Comparison of ENCODE assay signal across 13 cellular contexts in the genomic region with DNA sequence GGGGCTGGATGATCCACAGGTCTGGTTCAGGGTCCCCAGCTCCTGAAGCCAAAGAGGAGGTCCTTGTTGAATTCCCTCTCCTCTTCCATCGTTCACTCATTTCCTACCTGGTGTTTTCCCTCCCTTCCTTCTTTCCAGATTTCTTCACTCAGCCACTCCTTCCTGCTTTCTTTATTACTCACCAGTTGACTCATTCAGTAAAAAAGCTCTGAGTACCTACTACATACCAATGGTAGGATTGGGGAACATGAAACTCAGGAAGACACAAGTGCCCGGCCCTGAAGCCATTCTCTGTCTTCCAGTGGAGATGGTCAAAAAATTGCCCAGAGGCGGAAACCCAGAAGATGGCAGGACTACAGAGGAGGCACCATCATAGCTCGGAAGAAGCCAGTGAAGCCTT. TPM values are rescaled to one million over a fixed set of nuclear protein-coding genes. Genes with fewer than 3 reads are reported as not detected.
DNase-seq lines count a peak whose midpoint lies in the region; ATAC-seq and TF ChIP-seq lines count a peak whose summit lies in the region.
"Had no signal": no experiment of that assay in that cellular context is flagged by ENCODE, and none has a peak within 500 bp of the region (broad histone marks: within the 10 kb centered on the region; RNA-seq: fewer than 3 reads in every experiment).

No MANE protein-coding gene starts in this region.

- H3K9ac ChIP-seq in HCT116 (ENCODE audit: low read length) (peak overlapping the region; percentile 9; the same call in 1 of the 2 replicates), smooth muscle cell (ENCODE audit: low read depth) (peak overlapping the region; percentile 16)

- ATAC-seq in HCT116, result peak; percentile 78
- ATAC-seq in esophagus mucosa, result peak; percentile 80
- no peak for ATAC-seq in GM19351 (IDR thresholded peaks at IDR 0.05; ENCODE audit: unreplicated experiment)
- no peak for ATAC-seq in GM18870 (IDR thresholded peaks at IDR 0.05; ENCODE audit: unreplicated experiment)

- CTCF ChIA-PET in HCT116 (lab: Charles Lee), result interaction anchor here (1.1 to 2.8 kb wide), 3 partner anchors 12 to 298 kb away, joined by 5 to 16 read pairs (median 5); partner anchors contain the start of gene NSFL1C

- peak; percentile 42 for DNase-seq in HCT116 (ENCODE audit: low read depth, low spot score)
- peak; percentile 90 for DNase-seq in RPMI7951 (ENCODE audit: low read depth)
- no peak for DNase-seq in smooth muscle cell (lab: John Stamatoyannopoulos, UW; ENCODE audit: unreplicated experiment)
- no peak for DNase-seq in ecto neural progenitor cell (ENCODE audit: low spot score)
- DNase-seq in epidermal melanocyte (ENCODE audit: insufficient read length, low spot score), result no peak
- DNase-seq: activated naive CD8-positive, alpha-beta T cell treated with anti-CD3 and anti-CD28 coated beads for 36 hours; DMS79 treated with DMSO at 0.1 percent for 48 hours; NCI-H1092 treated with DMSO at 0.1 percent for 48 hours; T-helper 2 cell had no signal

- H3F3A ChIP-seq in smooth muscle cell (ENCODE audit: low read depth), result no peaks in the 10 kb centered on the region

- intact Hi-C loops in HCT116 (cut with micrococcal nuclease), result no loop called here

- POLR2A ChIA-PET in HCT116 (lab: Charles Lee), result interaction anchor here (1.2 kb wide), 1 partner anchor 11 kb away, joined by 4 read pairs; no protein-coding TSS in a partner anchor

- 66% methylated on average over 4 of the region's 4 CpGs for WGBS in smooth muscle cell (ENCODE audit: low lambda C conversion rate)

- H3K9me2 ChIP-seq in HCT116 (ENCODE audit: insufficient read depth), result no peaks in the 10 kb centered on the region

- H3K27ac ChIP-seq in HCT116 (ENCODE audit: low read depth, low read length) (no peak overlapping the region), smooth muscle cell (ENCODE audit: low read depth) (peak overlapping the region; percentile 76)
- H3K27ac ChIP-seq: prostate gland had no signal

- BruUV-seq in HCT116 (replicated peaks; lab: Mats Ljungman, UMichigan), result no TSS peak

- RAD21 ChIA-PET in HCT116 (lab: Charles Lee; ENCODE audit: low non-redundant PET in 1 of 2, low total read pairs in 2 of 2, uncharacterized antibody in 2 of 2, unreplicated experiment in 2 of 2), result no interaction called here

- H3K4me1 ChIP-seq in HCT116 (ENCODE audit: control insufficient read depth in 1 of 2, insufficient read depth in 2 of 2, low read length in 2 of 2), result peaks cover 5 to 26% of the 10 kb centered on the region in 2 experiments; a peak in 3 of 4 replicates
- no peaks in the 10 kb centered on the region for H3K4me1 ChIP-seq in smooth muscle cell (ENCODE audit: low read depth)
- H3K4me1 ChIP-seq: prostate gland had no signal

- TF ChIP-seq POLR2A in HCT116 (IDR thresholded peaks at IDR 0.05; ENCODE audit: borderline replicate concordance, extremely low read depth, insufficient read depth, insufficient read length), result no peak

- H3K36me3 ChIP-seq in HCT116 (ENCODE audit: control insufficient read depth in 1 of 2, insufficient read depth in 2 of 2, low read length in 2 of 2) (no peaks in the 10 kb centered on the region), smooth muscle cell (ENCODE audit: low read depth) (no peaks in the 10 kb centered on the region)
- H3K36me3 ChIP-seq: prostate gland had no signal

- TF ChIP-seq CTCF in HCT116 (IDR thresholded peaks at IDR 0.05 in 2 of 3, conservative IDR thresholded peaks at IDR 0.05 in 1 of 3; ENCODE audit: borderline replicate concordance in 1 of 3, insufficient read depth in 1 of 3, low read depth in 2 of 3, low read length in 2 of 3) (no peak), smooth muscle cell (IDR thresholded peaks at IDR 0.05; ENCODE audit: borderline replicate concordance, insufficient read depth, poor library complexity, severe bottlenecking) (no peak)

- H3K4me3 ChIP-seq in HCT116 (replicated peaks in 1 of 2; ENCODE audit: low read depth in 1 of 2, low read length in 2 of 2) (peak overlapping the region in 1 of 2 experiments; percentile 5; a peak in 1 of 4 replicates), smooth muscle cell (no peak overlapping the region)
- H3K4me3 ChIP-seq: prostate gland had no signal

- H3K4me2 ChIP-seq in HCT116 (ENCODE audit: low read length) (peak overlapping the region; percentile 65), smooth muscle cell (peak overlapping the region; percentile 39)

- H3K9me3 ChIP-seq in HCT116 (ENCODE audit: control insufficient read depth in 1 of 2, insufficient read depth in 1 of 2, low read depth in 1 of 2, low read length in 2 of 2) (no peaks in the 10 kb centered on the region), smooth muscle cell (replicated peaks; ENCODE audit: low read depth) (no peaks in the 10 kb centered on the region)
- H3K9me3 ChIP-seq: prostate gland had no signal

- H2AFZ ChIP-seq in HCT116 (ENCODE audit: low read depth, low read length, poor library complexity, severe bottlenecking) (peak overlapping the region; percentile 73), smooth muscle cell (ENCODE audit: low read depth) (no peak overlapping the region)

- H4K20me1 ChIP-seq in HCT116 (ENCODE audit: insufficient read depth), result no peaks in the 10 kb centered on the region
- no peaks in the 10 kb centered on the region for H4K20me1 ChIP-seq in smooth muscle cell (ENCODE audit: low read depth)

- H3K27me3 ChIP-seq in HCT116 (ENCODE audit: insufficient read depth, low read length) (no peaks in the 10 kb centered on the region), smooth muscle cell (ENCODE audit: low read depth) (no peaks in the 10 kb centered on the region)

- TF ChIP-seq RAD21 in HCT116 (IDR thresholded peaks at IDR 0.05; ENCODE audit: low read depth), result no peak

- H3K79me2 ChIP-seq in HCT116 (ENCODE audit: insufficient read depth, low read length) (no peaks in the 10 kb centered on the region), smooth muscle cell (ENCODE audit: low read depth) (no peaks in the 10 kb centered on the region)

TF ChIP-seq in HCT116, 20 proteins besides CTCF, POLR2A, EP300 and RAD21:
- TF ChIP-seq SP1 (IDR thresholded peaks at IDR 0.05; ENCODE audit: low read depth) (peak; percentile 73; the same call in 1 of the 2 replicates), FOSL1 (IDR thresholded peaks at IDR 0.05; ENCODE audit: low read depth) (peak; percentile 93), ELF1 (IDR thresholded peaks at IDR 0.05; ENCODE audit: borderline replicate concordance, low read depth) (no peak; the same call in 1 of the 2 replicates), POLR2AphosphoS5 (IDR thresholded peaks at IDR 0.05; ENCODE audit: low read depth, low read length) (no peak), MAX (IDR thresholded peaks at IDR 0.05) (no peak), JUND (IDR thresholded peaks at IDR 0.05) (peak; percentile 81), CBX3 (IDR thresholded peaks at IDR 0.05; ENCODE audit: low read depth) (peak; percentile 64; the same call in 1 of the 2 replicates), CEBPB (IDR thresholded peaks at IDR 0.05; ENCODE audit: low read depth) (peak; percentile 76)

RNA-seq across cellular contexts. Expression of gene NSFL1C, which starts 11.9 kb away (rescaled TPM):
- 93.4 TPM for total RNA-seq in HCT116 (2021; ENCODE audit: unreplicated experiment)
- 63.5 and 78.6 TPM in 2 replicates for polyA plus RNA-seq in HCT116 (2012)
- 35.2 and 44.1 TPM in 2 replicates for total RNA-seq in RPMI7951 (2014; rRNA removed; shearing (Covaris generic))
- total RNA-seq in esophagus mucosa, result 88.7 TPM
- 22.4 and 31.8 TPM in 2 replicates for total RNA-seq in smooth muscle cell
- 82.9 and 92.4 TPM in 2 replicates for polyA plus RNA-seq in smooth muscle cell

RNA-seq across cellular contexts. Expression of gene SIRPB2, which starts 12.7 kb away (rescaled TPM):
- total RNA-seq in HCT116 (2021; ENCODE audit: unreplicated experiment) (not detected), esophagus mucosa (1.0 TPM), smooth muscle cell (not detected in 2 replicates)
- polyA plus RNA-seq in HCT116 (2012), result not detected in 2 replicates
- not detected in 2 replicates for total RNA-seq in RPMI7951 (2014; rRNA removed; shearing (Covaris generic))
- polyA plus RNA-seq in smooth muscle cell, result not detected in 2 replicates
- total RNA-seq: activated naive CD8-positive, alpha-beta T cell treated with anti-CD3 and anti-CD28 coated beads for 36 hours had no signal

Comparison
In these comparisons a context has a peak if more than half of its experiments do, and no peak if none do; other contexts are left out.
1. ATAC-seq: peak in HCT116 (single experiment) and esophagus mucosa (single experiment); none in GM19351 (single experiment) and GM18870 (single experiment).
2. DNase-seq: peak in HCT116 (single experiment) and RPMI7951 (single experiment); none in smooth muscle cell (single experiment), ecto neural progenitor cell (single experiment) and epidermal melanocyte (single experiment).